17 cellular contexts compared by ENCODE assay signal in genomic region chrX:119055650-119056049, GRCh38. TPM values are rescaled to one million over a fixed set of nuclear protein-coding genes. Genes with fewer than 3 reads are reported as not detected.
DNase-seq lines count a peak whose midpoint lies in the region; TF ChIP-seq lines count a peak whose summit lies in the region.
"Had no signal": no experiment of that assay in that cellular context is flagged by ENCODE, and none has a peak within 500 bp of the region (broad histone marks: within the 10 kb centered on the region; RNA-seq: fewer than 3 reads in every experiment).

No MANE protein-coding gene starts in this region.

- H3K4me3 ChIP-seq in GM23248 (no peak overlapping the region), Karpas-422 (ENCODE audit: low read length) (no peak overlapping the region), fibroblast of the aortic adventitia (ENCODE audit: low read depth, low read length) (no peak overlapping the region)
- H3K4me3 ChIP-seq: PC-9, SK-N-MC had no signal

- H3F3A ChIP-seq in GM23248 (ENCODE audit: insufficient read depth) = no peaks in the 10 kb centered on the region

- H3K36me3 Mint-ChIP-seq in nephron (ENCODE audit: low read depth) = no peaks in the 10 kb centered on the region
- H3K36me3 Mint-ChIP-seq in activated CD4-positive, alpha-beta memory T cell treated with anti-CD3 and anti-CD28 coated beads for 36 hours = no peaks in the 10 kb centered on the region

- H3K36me3 ChIP-seq in GM23248 (ENCODE audit: low read depth) (no peaks in the 10 kb centered on the region), Karpas-422 (ENCODE audit: insufficient read depth, low read length) (no peaks in the 10 kb centered on the region)
- H3K36me3 ChIP-seq: BE2C had no signal

- H3K9ac ChIP-seq in GM23248 (no peak overlapping the region), Karpas-422 (ENCODE audit: low read length) (no peak overlapping the region)

- peaks cover 3% of the 10 kb centered on the region for H3K9me3 Mint-ChIP-seq in nephron
- no peaks in the 10 kb centered on the region for H3K9me3 Mint-ChIP-seq in activated CD4-positive, alpha-beta memory T cell treated with anti-CD3 and anti-CD28 coated beads for 36 hours
- H3K9me3 Mint-ChIP-seq: CD4-positive, alpha-beta T cell; HFFc6 had no signal

- H3K9me3 ChIP-seq in GM23248 (ENCODE audit: low read depth) = no peaks in the 10 kb centered on the region
- no peaks in the 10 kb centered on the region for H3K9me3 ChIP-seq in Karpas-422 (ENCODE audit: low read length)
- H3K9me3 ChIP-seq: BE2C had no signal

- H2AFZ ChIP-seq in GM23248 (no peak overlapping the region), Karpas-422 (ENCODE audit: low read length) (peak overlapping the region; percentile 39; the same call in 1 of the 2 replicates)
- H2AFZ ChIP-seq: PC-9 had no signal

- H4K20me1 ChIP-seq in GM23248 (ENCODE audit: insufficient read depth) = no peaks in the 10 kb centered on the region
- H4K20me1 ChIP-seq in Karpas-422 (ENCODE audit: insufficient read depth, low read depth, low read length) = no peaks in the 10 kb centered on the region

- DNase-seq in GM23248 (peak; percentile 18), Karpas-422 (no peak), fibroblast of the aortic adventitia (ENCODE audit: low read depth) (peak; percentile 39), ureter (ENCODE audit: low spot score) (no peak)
- DNase-seq in activated effector memory CD4-positive, alpha-beta T cell treated with anti-CD3 and anti-CD28 coated beads, Interleukin-2, amount 50 U/mL, for 16 hours = no peak
- no peak for DNase-seq in activated CD4-positive, alpha-beta memory T cell treated with anti-CD3 and anti-CD28 coated beads for 36 hours
- DNase-seq: BE2C; CD4-positive, alpha-beta T cell; HFFc6; Kasumi-1; NCI-H1105; NCI-H1694 treated with DMSO at 0.1 percent for 48 hours; NCI-H69; PC-9 had no signal

- 61 to 67% methylated on average over 2 of the region's 2 CpGs for WGBS in GM23248 (ENCODE audit: low coverage in 1 of 2, low lambda C conversion rate in 2 of 2, missing lambda C conversion rate in 2 of 2), 2 experiments

- in situ Hi-C loops in GM23248 (cut with MboI) = no loop called here

- peaks cover 7% of the 10 kb centered on the region for H3K4me1 Mint-ChIP-seq in nephron
- no peaks in the 10 kb centered on the region for H3K4me1 Mint-ChIP-seq in activated CD4-positive, alpha-beta memory T cell treated with anti-CD3 and anti-CD28 coated beads for 36 hours (ENCODE audit: low read depth)

- H3K4me3 Mint-ChIP-seq in nephron = no peak overlapping the region
- H3K4me3 Mint-ChIP-seq in activated CD4-positive, alpha-beta memory T cell treated with anti-CD3 and anti-CD28 coated beads for 36 hours = no peak overlapping the region
- H3K4me3 Mint-ChIP-seq: CD4-positive, alpha-beta T cell; HFFc6 had no signal

- CTCF ChIA-PET in activated CD4-positive, alpha-beta memory T cell treated with anti-CD3 and anti-CD28 coated beads for 36 hours (lab: Charles Lee) = interaction anchor here (0.9 kb wide), 1 partner anchor 216 kb away, joined by 3 read pairs; no protein-coding TSS in a partner anchor

- peak overlapping the region in 2 of 3 experiments; percentile 53 to 79 for H3K27ac Mint-ChIP-seq in nephron
- H3K27ac Mint-ChIP-seq in activated CD4-positive, alpha-beta memory T cell treated with anti-CD3 and anti-CD28 coated beads for 36 hours = no peak overlapping the region
- H3K27ac Mint-ChIP-seq: CD4-positive, alpha-beta T cell; HFFc6 had no signal

- TF ChIP-seq CTCF in fibroblast of the aortic adventitia (IDR thresholded peaks at IDR 0.05; ENCODE audit: insufficient read depth, low read length) = no peak
- TF ChIP-seq CTCF in nephron (IDR thresholded peaks at IDR 0.05; ENCODE audit: unreplicated experiment in 3 of 3) = no peak

- H3K27ac ChIP-seq in GM23248 = no peak overlapping the region
- H3K27ac ChIP-seq in Karpas-422 (ENCODE audit: low read length) = no peak overlapping the region
- H3K27ac ChIP-seq: PC-9, SK-N-MC had no signal

- no peaks in the 10 kb centered on the region for H3K4me1 ChIP-seq in GM23248 (ENCODE audit: insufficient read depth)
- H3K4me1 ChIP-seq in Karpas-422 (ENCODE audit: low read length) = no peaks in the 10 kb centered on the region
- H3K4me1 ChIP-seq: BE2C had no signal

- no peaks in the 10 kb centered on the region for H3K27me3 Mint-ChIP-seq in nephron (ENCODE audit: low read depth)
- peaks cover 1% of the 10 kb centered on the region for H3K27me3 Mint-ChIP-seq in activated CD4-positive, alpha-beta memory T cell treated with anti-CD3 and anti-CD28 coated beads for 36 hours
- H3K27me3 Mint-ChIP-seq: CD4-positive, alpha-beta T cell had no signal

- H3K4me2 ChIP-seq in GM23248 (ENCODE audit: unreplicated experiment) (no peak overlapping the region), Karpas-422 (ENCODE audit: low read depth, low read length, poor library complexity, severe bottlenecking) (no peak overlapping the region)
- H3K4me2 ChIP-seq: PC-9 had no signal

- H3K9me2 ChIP-seq in GM23248 (ENCODE audit: insufficient read depth) = no peaks in the 10 kb centered on the region
- H3K9me2 ChIP-seq in Karpas-422 (replicated peaks; ENCODE audit: insufficient read depth, low read length) = no peaks in the 10 kb centered on the region

- H3K79me2 ChIP-seq in GM23248 (ENCODE audit: insufficient read depth) (no peaks in the 10 kb centered on the region), Karpas-422 (ENCODE audit: low read length) (no peaks in the 10 kb centered on the region)

- POLR2A ChIA-PET in activated CD4-positive, alpha-beta memory T cell treated with anti-CD3 and anti-CD28 coated beads for 36 hours (lab: Charles Lee) = no interaction called here

- no peaks in the 10 kb centered on the region for H3K27me3 ChIP-seq in GM23248 (replicated peaks; ENCODE audit: insufficient read depth)
- H3K27me3 ChIP-seq in Karpas-422 (ENCODE audit: low read length) = 0 out of 2 replicates have a peak, but pooled peaks cover 2% of the 10 kb centered on the region
- H3K27me3 ChIP-seq: BE2C had no signal

- intact Hi-C loops in activated CD4-positive, alpha-beta memory T cell treated with anti-CD3 and anti-CD28 coated beads for 36 hours (cut with micrococcal nuclease) = no loop called here

RNA-seq across cellular contexts. Expression of gene CT47C1, which starts 17.1 kb away (rescaled TPM):
- not detected in 2 replicates for total RNA-seq in GM23248 (2014; rRNA removed; shearing (Covaris generic))
- not detected in 2 replicates for polyA plus RNA-seq in GM23248 (2016; fragmentation: Nextera tagmentation; extraction: Ambion mirVana)
- not detected in 2 replicates for total RNA-seq in Karpas-422 (2014; rRNA removed; shearing (Covaris generic); ENCODE audit: low replicate concordance)
- not detected in 2 replicates for total RNA-seq in fibroblast of the aortic adventitia (ENCODE audit: low replicate concordance)
- not detected for total RNA-seq in activated CD4-positive, alpha-beta memory T cell treated with anti-CD3 and anti-CD28 coated beads for 36 hours
- total RNA-seq in ureter = not detected
- total RNA-seq: CD4-positive, alpha-beta T cell; H4; HFFc6; PC-9 had no signal

Comparison
In these comparisons a context has a peak if more than half of its experiments do, and no peak if none do; other contexts are left out.
1. DNase-seq: peak in GM23248 (single experiment) and fibroblast of the aortic adventitia (single experiment); none in Karpas-422 (single experiment), activated effector memory CD4-positive, alpha-beta T cell treated with anti-CD3 and anti-CD28 coated beads, Interleukin-2, amount 50 U/mL, for 16 hours (single experiment), activated CD4-positive, alpha-beta memory T cell treated with anti-CD3 and anti-CD28 coated beads for 36 hours (single experiment) and ureter (single experiment).